Comparison of ENCODE assay signal across 35 cellular contexts in the genomic region with DNA sequence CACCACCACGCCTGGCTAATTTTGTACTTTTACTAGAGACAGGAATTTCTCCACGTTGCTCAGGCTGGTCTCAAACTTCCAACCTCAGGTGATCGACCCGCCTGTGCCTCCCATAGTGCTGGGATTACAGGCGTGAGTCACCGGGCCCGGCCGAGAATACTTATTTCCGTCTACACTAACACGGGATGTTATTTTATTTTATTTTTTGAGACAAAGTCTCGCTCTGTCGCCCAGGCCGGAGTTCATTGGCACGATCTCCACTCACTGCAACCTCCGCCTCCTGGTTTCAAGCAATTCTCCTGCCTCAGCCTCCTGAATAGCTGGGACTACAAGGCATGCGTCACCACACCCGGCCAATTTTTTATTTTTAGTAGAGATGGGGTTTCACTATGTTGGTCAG.
"Had no signal": no experiment of that assay in that cellular context is flagged by ENCODE, and none has a peak within 500 bp of the region (broad histone marks: within the 10 kb centered on the region; RNA-seq: fewer than 3 reads in every experiment).

No MANE protein-coding gene starts in this region.

- H3K4me3 Mint-ChIP-seq: activated B cell treated with CpG ODN at 0.5 μM for 24 hours; activated CD4-positive, alpha-beta memory T cell treated with anti-CD3 and anti-CD28 coated beads for 36 hours; activated CD4-positive, alpha-beta T cell treated with anti-CD3 and anti-CD28 coated beads, Interleukin-2, amount 10 ng/mL, durations not matched to agents 24 days and 14 days; activated CD8-positive, alpha-beta T cell treated with anti-CD3 and anti-CD28 coated beads for 36 hours; activated naive CD4-positive, alpha-beta T cell treated with anti-CD3 and anti-CD28 coated beads for 36 hours; activated naive CD8-positive, alpha-beta T cell treated with anti-CD3 and anti-CD28 coated beads for 36 hours; activated T-cell treated with anti-CD3 and anti-CD28 coated beads, Interleukin-2, amount 50 U/mL, for 4 hours; activated T-cell treated with anti-CD3 and anti-CD28 coated beads, Interleukin-2, amount 50 U/mL, for 72 hours; activated T-helper 1 cell treated with anti-CD3 and anti-CD28 coated beads, Interleukin-12 subunit alpha, Interleukin-12 subunit beta, Interleukin-2, Interleukin-4 antibody, amounts not matched to agents 30 ng/mL and 10 ng/mL and 1 ng/mL, durations not matched to agents 14 hours and 24 hours and 36 hours; activated T-helper 17 cell treated with anti-CD3 and anti-CD28 coated beads, Interleukin-2, amount 50 U/mL, for 72 hours; T-helper 1 cell treated with Interleukin-12 subunit alpha and Interleukin-12 subunit beta and Interleukin-4 antibody, amounts not matched to agents 30 μg/mL and 1 μg/mL, for 36 hours; T-helper 2 cell treated with Interferon-gamma antibody and Interleukin-4, amounts not matched to agents 5 μg/mL and 100 μg/mL, for 36 hours had no signal

- H3K9me3 ChIP-seq: adrenal gland, body of pancreas, breast epithelium had no signal

- ATAC-seq: activated CD8-positive, alpha-beta T cell treated with anti-CD3 and anti-CD28 coated beads for 36 hours; activated naive CD4-positive, alpha-beta T cell treated with anti-CD3 and anti-CD28 coated beads, Interleukin-2, amount 50 U/mL, for 72 hours; activated T-cell treated with anti-CD3 and anti-CD28 coated beads, Interleukin-2, amount 50 U/mL, for 4 hours; activated T-cell treated with anti-CD3 and anti-CD28 coated beads, Interleukin-2, amount 50 U/mL, for 72 hours; activated T-helper 17 cell treated with anti-CD3 and anti-CD28 coated beads, Interleukin-2, amount 50 U/mL, for 72 hours; body of pancreas had no signal

- H3K27me3 ChIP-seq: adrenal gland, body of pancreas, brain microvascular endothelial cell, breast epithelium had no signal

- H3K4me1 ChIP-seq: adrenal gland, breast epithelium had no signal

- H3K4me1 Mint-ChIP-seq: activated B cell treated with CpG ODN at 0.5 μM for 24 hours; activated CD4-positive, alpha-beta T cell treated with anti-CD3 and anti-CD28 coated beads, Interleukin-2, amount 10 ng/mL, durations not matched to agents 24 days and 14 days; activated naive CD8-positive, alpha-beta T cell treated with anti-CD3 and anti-CD28 coated beads for 36 hours; activated T-helper 17 cell treated with anti-CD3 and anti-CD28 coated beads, Interleukin-2, amount 50 U/mL, for 72 hours had no signal

- DNase-seq: activated B cell treated with CpG ODN at 0.5 μM for 24 hours; activated CD4-positive, alpha-beta memory T cell treated with anti-CD3 and anti-CD28 coated beads for 36 hours; activated CD4-positive, alpha-beta T cell treated with anti-CD3 and anti-CD28 coated beads for 4 hours; activated CD4-positive, alpha-beta T cell treated with anti-CD3 and anti-CD28 coated beads, Interleukin-2, amount 10 ng/mL, durations not matched to agents 24 days and 14 days; activated CD4-positive, alpha-beta T cell treated with anti-CD3 and anti-CD28 coated beads, Interleukin-2, amount 50 U/mL, for 1 hour; activated CD4-positive, alpha-beta T cell treated with anti-CD3 and anti-CD28 coated beads, Interleukin-2, amount 50 U/mL, for 4 hours; activated CD4-positive, CD25-positive, alpha-beta regulatory T cell treated with anti-CD3 and anti-CD28 coated beads, Interleukin-2, amount 50 U/mL, for 72 hours; activated CD8-positive, alpha-beta memory T cell treated with anti-CD3 and anti-CD28 coated beads, Interleukin-2, amount 50 U/mL, for 4 hours; activated CD8-positive, alpha-beta T cell treated with anti-CD3 and anti-CD28 coated beads for 36 hours; activated effector memory CD4-positive, alpha-beta T cell treated with anti-CD3 and anti-CD28 coated beads, Interleukin-2, amount 50 U/mL, for 16 hours; activated gamma-delta T cell treated with Interleukin-2 at 50 U/mL for 16 hours; activated naive CD4-positive, alpha-beta T cell; activated naive CD4-positive, alpha-beta T cell treated with anti-CD3 and anti-CD28 coated beads for 36 hours; activated naive CD4-positive, alpha-beta T cell treated with anti-CD3 and anti-CD28 coated beads, Interleukin-2, amount 50 U/mL, for 16 hours; activated naive CD8-positive, alpha-beta T cell treated with anti-CD3 and anti-CD28 coated beads for 36 hours; activated T-cell treated with anti-CD3 and anti-CD28 coated beads for 4 hours; activated T-cell treated with anti-CD3 and anti-CD28 coated beads, Interleukin-2, amount 50 U/mL, for 1 hour; activated T-cell treated with anti-CD3 and anti-CD28 coated beads, Interleukin-2, amount 50 U/mL, for 4 hours; activated T-cell treated with anti-CD3 and anti-CD28 coated beads, Interleukin-2, amount 50 U/mL, for 72 hours; amniotic stem cell; aorta; body of pancreas; brain microvascular endothelial cell; central memory CD4-positive, alpha-beta T cell; T-helper 1 cell; T-helper 2 cell; T-helper 9 cell had no signal

- H3K4me3 ChIP-seq: adrenal gland, body of pancreas, breast epithelium had no signal

- H3K9me3 Mint-ChIP-seq: activated B cell treated with CpG ODN at 0.5 μM for 24 hours; activated CD4-positive, alpha-beta memory T cell treated with anti-CD3 and anti-CD28 coated beads for 36 hours; activated CD4-positive, alpha-beta T cell treated with anti-CD3 and anti-CD28 coated beads, Interleukin-2, amount 10 ng/mL, durations not matched to agents 24 days and 14 days; activated naive CD4-positive, alpha-beta T cell treated with anti-CD3 and anti-CD28 coated beads, Interleukin-2, amount 50 U/mL, for 72 hours; activated naive CD8-positive, alpha-beta T cell treated with anti-CD3 and anti-CD28 coated beads for 36 hours; activated T-cell treated with anti-CD3 and anti-CD28 coated beads, Interleukin-2, amount 50 U/mL, for 72 hours; activated T-helper 1 cell treated with anti-CD3 and anti-CD28 coated beads, Interleukin-12 subunit alpha, Interleukin-12 subunit beta, Interleukin-2, Interleukin-4 antibody, amounts not matched to agents 30 ng/mL and 10 ng/mL and 1 ng/mL, durations not matched to agents 14 hours and 24 hours and 36 hours; activated T-helper 17 cell treated with anti-CD3 and anti-CD28 coated beads, Interleukin-2, amount 50 U/mL, for 72 hours; T-helper 1 cell treated with Interleukin-12 subunit alpha and Interleukin-12 subunit beta and Interleukin-4 antibody, amounts not matched to agents 30 μg/mL and 1 μg/mL, for 36 hours; T-helper 2 cell treated with Interferon-gamma antibody and Interleukin-4, amounts not matched to agents 5 μg/mL and 100 μg/mL, for 36 hours had no signal

- H3K36me3 ChIP-seq: adrenal gland, brain microvascular endothelial cell, breast epithelium had no signal

- H3K27ac Mint-ChIP-seq: activated B cell treated with CpG ODN at 0.5 μM for 24 hours; activated CD4-positive, alpha-beta memory T cell treated with anti-CD3 and anti-CD28 coated beads for 36 hours; activated CD4-positive, alpha-beta T cell treated with anti-CD3 and anti-CD28 coated beads, Interleukin-2, amount 10 ng/mL, durations not matched to agents 24 days and 14 days; activated CD8-positive, alpha-beta T cell treated with anti-CD3 and anti-CD28 coated beads for 36 hours; activated naive CD4-positive, alpha-beta T cell treated with anti-CD3 and anti-CD28 coated beads for 36 hours; activated naive CD4-positive, alpha-beta T cell treated with anti-CD3 and anti-CD28 coated beads, Interleukin-2, amount 50 U/mL, for 72 hours; activated naive CD8-positive, alpha-beta T cell treated with anti-CD3 and anti-CD28 coated beads for 36 hours; activated T-cell treated with anti-CD3 and anti-CD28 coated beads, Interleukin-2, amount 50 U/mL, for 72 hours; activated T-helper 1 cell treated with anti-CD3 and anti-CD28 coated beads, Interleukin-12 subunit alpha, Interleukin-12 subunit beta, Interleukin-2, Interleukin-4 antibody, amounts not matched to agents 30 ng/mL and 10 ng/mL and 1 ng/mL, durations not matched to agents 14 hours and 24 hours and 36 hours; activated T-helper 17 cell treated with anti-CD3 and anti-CD28 coated beads, Interleukin-2, amount 50 U/mL, for 72 hours; T-helper 1 cell treated with Interleukin-12 subunit alpha and Interleukin-12 subunit beta and Interleukin-4 antibody, amounts not matched to agents 30 μg/mL and 1 μg/mL, for 36 hours; T-helper 2 cell treated with Interferon-gamma antibody and Interleukin-4, amounts not matched to agents 5 μg/mL and 100 μg/mL, for 36 hours had no signal

- H3K36me3 Mint-ChIP-seq: activated CD4-positive, alpha-beta memory T cell treated with anti-CD3 and anti-CD28 coated beads for 36 hours; activated naive CD4-positive, alpha-beta T cell treated with anti-CD3 and anti-CD28 coated beads, Interleukin-2, amount 50 U/mL, for 72 hours; activated naive CD8-positive, alpha-beta T cell treated with anti-CD3 and anti-CD28 coated beads for 36 hours had no signal

- H3K27ac ChIP-seq: adrenal gland, body of pancreas, brain microvascular endothelial cell, breast epithelium, VCaP had no signal
